Comparison of ENCODE assay signal across 14 cellular contexts in genomic region chr21:42575111-42575510, GRCh38.
"Had no signal": no experiment of that assay in that cellular context is flagged by ENCODE, and none has a peak within 500 bp of the region (broad histone marks: within the 10 kb centered on the region; RNA-seq: fewer than 3 reads in every experiment).

No MANE protein-coding gene starts in this region.

- H3K27ac ChIP-seq: pancreas, psoas muscle, right atrium auricular region, tibial nerve had no signal

- H3K27me3 Mint-ChIP-seq: natural killer cell treated with Interleukin-12 subunit alpha and Interleukin-12 subunit beta and Interleukin-15 and Interleukin-18, amount 100 ng/mL, for 72 hours had no signal

- DNase-seq: activated CD4-positive, alpha-beta T cell treated with anti-CD3 and anti-CD28 coated beads for 4 hours; activated CD4-positive, alpha-beta T cell treated with anti-CD3 and anti-CD28 coated beads, Interleukin-2, amount 50 U/mL, for 48 hours; activated naive CD4-positive, alpha-beta T cell treated with Interleukin-2 at 50 U/mL for 16 hours; effector CD4-positive, alpha-beta T cell; kidney glomerular epithelial cell; left ventricle myocardium superior; psoas muscle; stimulated activated CD4-positive, alpha-beta T cell treated with anti-CD3 and anti-CD28 coated beads, Interleukin-4, amount 100 ng/mL, for 4 hours; stimulated activated naive CD8-positive, alpha-beta T cell treated with anti-CD3 and anti-CD28 coated beads, Interleukin-15, Interleukin-2, amounts not matched to agents 100 U/mL and 50 U/mL, for 24 hours had no signal

- H3K4me3 ChIP-seq: pancreas, psoas muscle, right atrium auricular region, tibial nerve had no signal

- H3K27me3 ChIP-seq: pancreas, right atrium auricular region, tibial nerve had no signal

- FAIRE-seq: pancreas, TTC549 had no signal

- H3K27ac Mint-ChIP-seq: natural killer cell treated with Interleukin-12 subunit alpha and Interleukin-12 subunit beta and Interleukin-15 and Interleukin-18, amount 100 ng/mL, for 72 hours had no signal

- ATAC-seq: left ventricle myocardium superior; natural killer cell treated with Interleukin-12 subunit alpha and Interleukin-12 subunit beta and Interleukin-15 and Interleukin-18, amount 100 ng/mL, for 72 hours; pancreas; psoas muscle; stimulated activated naive CD8-positive, alpha-beta T cell treated with anti-CD3 and anti-CD28 coated beads, Interleukin-15, Interleukin-2, amounts not matched to agents 100 U/mL and 50 U/mL, for 24 hours had no signal

- H3K4me3 Mint-ChIP-seq: natural killer cell treated with Interleukin-12 subunit alpha and Interleukin-12 subunit beta and Interleukin-15 and Interleukin-18, amount 100 ng/mL, for 72 hours had no signal

- H3K36me3 ChIP-seq: right atrium auricular region had no signal

- H3K4me1 ChIP-seq: pancreas, psoas muscle, right atrium auricular region, tibial nerve had no signal

- H3K9me3 ChIP-seq: pancreas had no signal
